1 cellular context compared by ENCODE assay signal in the genomic region with DNA sequence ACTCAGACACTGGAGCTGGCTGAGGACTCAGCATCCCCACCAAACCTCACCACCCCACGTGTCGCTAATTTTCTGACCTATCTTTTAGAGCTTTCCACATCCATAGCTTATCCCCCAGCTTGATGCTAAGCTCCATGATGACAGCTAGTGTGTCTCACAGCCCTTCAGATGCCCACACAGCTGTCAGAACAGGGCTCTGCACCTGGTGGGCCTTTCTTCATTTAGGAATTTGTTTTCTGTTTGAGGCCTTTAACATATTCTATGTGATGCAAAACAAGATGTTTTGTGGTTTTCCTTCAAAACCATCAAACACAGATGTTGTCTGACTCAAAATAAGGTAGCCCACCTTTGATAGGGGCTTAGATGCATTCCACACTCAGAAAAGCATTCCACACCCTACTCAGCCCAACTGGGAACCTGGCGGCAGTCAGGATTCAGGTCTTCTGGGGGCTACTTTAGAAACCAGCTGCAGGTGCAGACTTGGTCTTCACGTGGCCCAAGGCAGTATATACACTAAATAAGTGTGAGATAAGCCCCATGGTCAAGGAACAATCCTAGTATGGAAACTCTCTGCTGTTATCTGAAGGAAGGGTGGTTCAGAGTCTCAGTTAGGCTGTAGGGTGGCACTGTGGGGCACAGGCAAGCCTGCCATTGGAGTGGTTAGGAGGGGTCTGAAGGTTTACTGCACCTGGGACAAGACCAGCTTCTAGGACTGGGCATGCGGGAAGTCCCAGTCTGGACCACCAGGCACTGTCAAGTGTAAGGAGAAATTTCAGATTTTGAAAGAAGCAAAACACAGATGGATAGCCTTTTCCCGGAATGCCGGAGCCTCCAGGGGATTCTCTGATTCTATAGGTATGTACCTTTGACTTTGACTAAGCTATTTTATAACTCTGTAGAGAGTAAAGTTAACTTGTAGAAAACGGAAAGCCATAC.
A peak's percentile ranks its signal among the peaks of the same experiment; 100 is the strongest.
TF ChIP-seq lines count a peak whose summit lies in the region.

No MANE protein-coding gene starts in this region.

TF ChIP-seq in GM23338, 12 proteins besides CTCF, POLR2A, EP300 and RAD21:
- peak; percentile 65 for TF ChIP-seq POLR2AphosphoS5 (IDR thresholded peaks at IDR 0.05; ENCODE audit: low read depth)
- TF ChIP-seq, protein P1, sequence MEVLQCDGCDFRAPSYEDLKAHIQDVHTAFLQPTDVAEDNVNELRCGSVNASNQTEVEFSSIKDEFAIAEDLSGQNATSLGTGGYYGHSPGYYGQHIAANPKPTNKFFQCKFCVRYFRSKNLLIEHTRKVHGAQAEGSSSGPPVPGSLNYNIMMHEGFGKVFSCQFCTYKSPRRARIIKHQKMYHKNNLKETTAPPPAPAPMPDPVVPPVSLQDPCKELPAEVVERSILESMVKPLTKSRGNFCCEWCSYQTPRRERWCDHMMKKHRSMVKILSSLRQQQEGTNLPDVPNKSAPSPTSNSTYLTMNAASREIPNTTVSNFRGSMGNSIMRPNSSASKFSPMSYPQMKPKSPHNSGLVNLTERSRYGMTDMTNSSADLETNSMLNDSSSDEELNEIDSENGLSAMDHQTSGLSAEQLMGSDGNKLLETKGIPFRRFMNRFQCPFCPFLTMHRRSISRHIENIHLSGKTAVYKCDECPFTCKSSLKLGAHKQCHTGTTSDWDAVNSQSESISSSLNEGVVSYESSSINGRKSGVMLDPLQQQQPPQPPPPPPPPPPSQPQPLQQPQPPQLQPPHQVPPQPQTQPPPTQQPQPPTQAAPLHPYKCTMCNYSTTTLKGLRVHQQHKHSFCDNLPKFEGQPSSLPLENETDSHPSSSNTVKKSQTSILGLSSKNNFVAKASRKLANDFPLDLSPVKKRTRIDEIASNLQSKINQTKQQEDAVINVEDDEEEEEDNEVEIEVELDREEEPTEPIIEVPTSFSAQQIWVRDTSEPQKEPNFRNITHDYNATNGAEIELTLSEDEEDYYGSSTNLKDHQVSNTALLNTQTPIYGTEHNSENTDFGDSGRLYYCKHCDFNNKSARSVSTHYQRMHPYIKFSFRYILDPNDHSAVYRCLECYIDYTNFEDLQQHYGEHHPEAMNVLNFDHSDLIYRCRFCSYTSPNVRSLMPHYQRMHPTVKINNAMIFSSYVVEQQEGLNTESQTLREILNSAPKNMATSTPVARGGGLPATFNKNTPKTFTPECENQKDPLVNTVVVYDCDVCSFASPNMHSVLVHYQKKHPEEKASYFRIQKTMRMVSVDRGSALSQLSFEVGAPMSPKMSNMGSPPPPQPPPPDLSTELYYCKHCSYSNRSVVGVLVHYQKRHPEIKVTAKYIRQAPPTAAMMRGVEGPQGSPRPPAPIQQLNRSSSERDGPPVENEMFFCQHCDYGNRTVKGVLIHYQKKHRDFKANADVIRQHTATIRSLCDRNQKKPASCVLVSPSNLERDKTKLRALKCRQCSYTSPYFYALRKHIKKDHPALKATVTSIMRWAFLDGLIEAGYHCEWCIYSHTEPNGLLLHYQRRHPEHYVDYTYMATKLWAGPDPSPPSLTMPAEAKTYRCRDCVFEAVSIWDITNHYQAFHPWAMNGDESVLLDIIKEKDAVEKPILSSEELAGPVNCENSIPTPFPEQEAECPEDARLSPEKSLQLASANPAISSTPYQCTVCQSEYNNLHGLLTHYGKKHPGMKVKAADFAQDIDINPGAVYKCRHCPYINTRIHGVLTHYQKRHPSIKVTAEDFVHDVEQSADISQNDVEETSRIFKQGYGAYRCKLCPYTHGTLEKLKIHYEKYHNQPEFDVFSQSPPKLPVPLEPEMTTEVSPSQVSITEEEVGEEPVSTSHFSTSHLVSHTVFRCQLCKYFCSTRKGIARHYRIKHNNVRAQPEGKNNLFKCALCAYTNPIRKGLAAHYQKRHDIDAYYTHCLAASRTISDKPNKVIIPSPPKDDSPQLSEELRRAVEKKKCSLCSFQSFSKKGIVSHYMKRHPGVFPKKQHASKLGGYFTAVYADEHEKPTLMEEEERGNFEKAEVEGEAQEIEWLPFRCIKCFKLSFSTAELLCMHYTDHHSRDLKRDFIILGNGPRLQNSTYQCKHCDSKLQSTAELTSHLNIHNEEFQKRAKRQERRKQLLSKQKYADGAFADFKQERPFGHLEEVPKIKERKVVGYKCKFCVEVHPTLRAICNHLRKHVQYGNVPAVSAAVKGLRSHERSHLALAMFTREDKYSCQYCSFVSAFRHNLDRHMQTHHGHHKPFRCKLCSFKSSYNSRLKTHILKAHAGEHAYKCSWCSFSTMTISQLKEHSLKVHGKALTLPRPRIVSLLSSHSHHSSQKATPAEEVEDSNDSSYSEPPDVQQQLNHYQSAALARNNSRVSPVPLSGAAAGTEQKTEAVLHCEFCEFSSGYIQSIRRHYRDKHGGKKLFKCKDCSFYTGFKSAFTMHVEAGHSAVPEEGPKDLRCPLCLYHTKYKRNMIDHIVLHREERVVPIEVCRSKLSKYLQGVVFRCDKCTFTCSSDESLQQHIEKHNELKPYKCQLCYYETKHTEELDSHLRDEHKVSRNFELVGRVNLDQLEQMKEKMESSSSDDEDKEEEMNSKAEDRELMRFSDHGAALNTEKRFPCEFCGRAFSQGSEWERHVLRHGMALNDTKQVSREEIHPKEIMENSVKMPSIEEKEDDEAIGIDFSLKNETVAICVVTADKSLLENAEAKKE (CRISPR knock-in tag; IDR thresholded peaks at IDR 0.05): peak; percentile 72; the same call in 1 of the 2 replicates
- TF ChIP-seq, protein P2, sequence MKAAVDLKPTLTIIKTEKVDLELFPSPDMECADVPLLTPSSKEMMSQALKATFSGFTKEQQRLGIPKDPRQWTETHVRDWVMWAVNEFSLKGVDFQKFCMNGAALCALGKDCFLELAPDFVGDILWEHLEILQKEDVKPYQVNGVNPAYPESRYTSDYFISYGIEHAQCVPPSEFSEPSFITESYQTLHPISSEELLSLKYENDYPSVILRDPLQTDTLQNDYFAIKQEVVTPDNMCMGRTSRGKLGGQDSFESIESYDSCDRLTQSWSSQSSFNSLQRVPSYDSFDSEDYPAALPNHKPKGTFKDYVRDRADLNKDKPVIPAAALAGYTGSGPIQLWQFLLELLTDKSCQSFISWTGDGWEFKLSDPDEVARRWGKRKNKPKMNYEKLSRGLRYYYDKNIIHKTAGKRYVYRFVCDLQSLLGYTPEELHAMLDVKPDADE (IDR thresholded peaks at IDR 0.05): no peak
- peak; percentile 91 for TF ChIP-seq NANOG (IDR thresholded peaks at IDR 0.05; ENCODE audit: borderline replicate concordance)
